Comparison of ENCODE assay signal across 15 cellular contexts in the genomic region with DNA sequence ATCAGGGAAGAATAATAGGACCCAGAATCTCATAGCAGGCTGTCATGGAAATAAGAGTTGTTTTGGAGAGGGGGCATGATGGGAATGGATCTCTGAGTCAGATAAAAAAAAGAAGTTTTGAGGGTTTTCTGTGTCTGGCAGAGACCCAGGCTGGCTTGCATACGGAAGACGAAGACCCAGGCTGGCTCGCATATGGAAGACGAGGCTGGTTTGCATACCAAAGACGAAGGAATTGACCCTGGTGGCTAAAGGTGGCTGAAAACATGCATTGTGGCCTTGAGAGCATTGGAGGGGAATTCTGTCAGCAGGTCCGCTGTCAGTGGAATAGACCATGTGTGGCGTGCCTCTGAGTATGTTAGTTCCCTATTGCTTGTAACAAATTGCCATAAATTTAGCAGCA.
DNase-seq lines count a peak whose midpoint lies in the region; ATAC-seq, FAIRE-seq and TF ChIP-seq lines count a peak whose summit lies in the region.
"Had no signal": no experiment of that assay in that cellular context is flagged by ENCODE, and none has a peak within 500 bp of the region (broad histone marks: within the 10 kb centered on the region; RNA-seq: fewer than 3 reads in every experiment).

No MANE protein-coding gene starts in this region.

- no peak overlapping the region for H3K9ac ChIP-seq in H1 (replicated peaks in 1 of 4; ENCODE audit: extremely low read depth in 1 of 4, low read depth in 3 of 4, low read length in 3 of 4)

- peak; percentile 94 for ATAC-seq in GM23338
- no peak for ATAC-seq in CD8-positive, alpha-beta T cell

- TF ChIP-seq POLR2A in H1 (IDR thresholded peaks at IDR 0.05; ENCODE audit: control extremely low read depth in 1 of 2, low read depth in 2 of 2, low read length in 2 of 2): no peak

- H3K9me3 Mint-ChIP-seq in GM23338: 0 out of 3 replicates have a peak, but pooled peaks cover 2% of the 10 kb centered on the region
- peaks cover 13% of the 10 kb centered on the region for H3K9me3 Mint-ChIP-seq in CD8-positive, alpha-beta T cell

- H3K4ac ChIP-seq in H1 (replicated peaks; ENCODE audit: insufficient read length, low read depth, low read length): no peak overlapping the region

- H3K56ac ChIP-seq in H1 (replicated peaks; ENCODE audit: insufficient read length, low read depth, low read length): no peak overlapping the region

- peaks cover 3% of the 10 kb centered on the region for H3K27me3 Mint-ChIP-seq in GM23338 (ENCODE audit: insufficient read depth, low read depth, poor library complexity)
- no peaks in the 10 kb centered on the region for H3K27me3 Mint-ChIP-seq in CD8-positive, alpha-beta T cell (ENCODE audit: low read depth)

- POLR2A ChIA-PET in H1 (lab: Charles Lee; ENCODE audit: partially characterized antibody): no interaction called here
- POLR2A ChIA-PET in CD8-positive, alpha-beta T cell (lab: Charles Lee): no interaction called here

- H2AK5ac ChIP-seq in H1 (ENCODE audit: low read depth, low read length): no peak overlapping the region

- 19% methylated on average over 7 of the region's 7 CpGs; no CpG with 5 or more reads in 1 of the 2 experiments for WGBS in H1 (ENCODE audit: extremely low coverage in 1 of 2, insufficient coverage in 1 of 2, insufficient read length in 1 of 2, insufficient replicate concordance in 2 of 2, low coverage in 1 of 2, low lambda C conversion rate in 2 of 2, missing lambda C conversion rate in 1 of 2), 2 experiments

- H2AFZ ChIP-seq in GM23338: no peak overlapping the region
- H2AFZ ChIP-seq in H1 (ENCODE audit: low read length): no peak overlapping the region

- H3K27ac Mint-ChIP-seq in GM23338: no peak overlapping the region
- H3K27ac Mint-ChIP-seq in CD8-positive, alpha-beta T cell: no peak overlapping the region

- no peaks in the 10 kb centered on the region for H3K9me3 ChIP-seq in H1 (ENCODE audit: insufficient read depth in 2 of 2, low read depth in 1 of 2, low read length in 1 of 2)
- no peaks in the 10 kb centered on the region for H3K9me3 ChIP-seq in CD8-positive, alpha-beta T cell (ENCODE audit: low read length)

- intact Hi-C loops in CD8-positive, alpha-beta T cell (cut with DNase I, micrococcal nuclease): no loop called here

- H2BK12ac ChIP-seq in H1 (ENCODE audit: low read depth, low read length): no peak overlapping the region

- no peak overlapping the region for H2BK120ac ChIP-seq in H1 (replicated peaks; ENCODE audit: low read depth, low read length)

- H3K18ac ChIP-seq in H1 (ENCODE audit: extremely low read depth, low read length): no peak overlapping the region

- CTCF ChIA-PET in H1 (lab: Charles Lee; ENCODE audit: partially characterized antibody): interaction anchor here (0.6 kb wide), 1 partner anchor 548 kb away, joined by 3 read pairs; no protein-coding TSS in a partner anchor
- CTCF ChIA-PET in CD8-positive, alpha-beta T cell (lab: Charles Lee): no interaction called here

- no peak for TF ChIP-seq RAD21 in H1 (IDR thresholded peaks at IDR 0.05 in 1 of 2, conservative IDR thresholded peaks at IDR 0.05 in 1 of 2; ENCODE audit: low read depth in 2 of 2, low read length in 2 of 2)

- H3K23me2 ChIP-seq in H1 (ENCODE audit: low read depth, low read length): no peaks in the 10 kb centered on the region

- H3K4me2 ChIP-seq in GM23338 (peak overlapping the region; percentile 46), H1 (ENCODE audit: insufficient read depth in 1 of 2, low read depth in 2 of 2, low read length in 2 of 2) (peak overlapping the region; percentile 27 to 39; a peak in 1 of 4 replicates)

- H3K4me3 Mint-ChIP-seq in GM23338: no peak overlapping the region
- no peak overlapping the region for H3K4me3 Mint-ChIP-seq in CD8-positive, alpha-beta T cell

- DNase-seq in GM23338 (ENCODE audit: low spot score) (peak; percentile 77), RPMI7951 (ENCODE audit: low read depth) (peak; percentile 31), H1 (ENCODE audit: low read depth in 1 of 2, low spot score in 2 of 2) (peak in 1 of 2 experiments; percentile 45), iPS-NIHi11 (ENCODE audit: low spot score) (peak; percentile 26), NCI-H446 treated with DMSO at 0.1 percent for 48 hours (lab: John Stamatoyannopoulos, UW) (no peak), amygdala (lab: John Stamatoyannopoulos, UW) (no peak), NCI-H748 (lab: John Stamatoyannopoulos, UW; ENCODE audit: unreplicated experiment) (no peak)
- no peak for DNase-seq in CD8-positive, alpha-beta T cell
- DNase-seq: C1 segment of cervical spinal cord, KBM-7, NCI-H1436 treated with DMSO at 0.1 percent for 48 hours, NCI-H2081, NCI-H510A treated with DMSO at 0.1 percent for 48 hours had no signal

- no peaks in the 10 kb centered on the region for H3K36me3 ChIP-seq in GM23338 (ENCODE audit: insufficient read depth)
- no peaks in the 10 kb centered on the region for H3K36me3 ChIP-seq in H1 (ENCODE audit: control insufficient read depth in 2 of 4, insufficient read depth in 4 of 4, low read length in 3 of 4)
- H3K36me3 ChIP-seq in CD8-positive, alpha-beta T cell (ENCODE audit: insufficient read depth, low read length): no peaks in the 10 kb centered on the region

- no peak for TF ChIP-seq EP300 in H1 (IDR thresholded peaks at IDR 0.05; ENCODE audit: borderline replicate concordance in 1 of 2, low read depth in 2 of 2, low read length in 2 of 2)

- H3K4me3 ChIP-seq in GM23338 (peak overlapping the region; percentile 25), H1 (ENCODE audit: extremely low read depth in 1 of 4, insufficient read depth in 2 of 4, low read depth in 3 of 4, low read length in 4 of 4) (no peak overlapping the region)
- no peak overlapping the region for H3K4me3 ChIP-seq in CD8-positive, alpha-beta T cell (ENCODE audit: low read depth, low read length)

- H3K27ac ChIP-seq in GM23338 (ENCODE audit: low read depth) (no peak overlapping the region), H1 (ENCODE audit: low read depth, low read length) (no peak overlapping the region)
- no peak overlapping the region for H3K27ac ChIP-seq in CD8-positive, alpha-beta T cell (ENCODE audit: low read depth, low read length)
- H3K27ac ChIP-seq: HL-60 had no signal

- no peak overlapping the region for H4K5ac ChIP-seq in H1 (ENCODE audit: insufficient read length, low read depth, low read length)

- FAIRE-seq in H1 (lab: Jason Lieb, UNC): peak; percentile 96
- FAIRE-seq: GM19239 had no signal

- H4K8ac ChIP-seq in H1 (ENCODE audit: extremely low read depth, insufficient read depth, low read length): no peak overlapping the region

- H3K4me1 ChIP-seq in GM23338 (ENCODE audit: insufficient read depth) (peaks cover 21% of the 10 kb centered on the region), H1 (replicated peaks in 1 of 4; ENCODE audit: control insufficient read depth in 3 of 4, insufficient read depth in 4 of 4, low read length in 3 of 4) (peaks cover 0 to 8% (median 5%) of the 10 kb centered on the region in 4 experiments; a peak in 3 of 7 replicates)
- H3K4me1 ChIP-seq in CD8-positive, alpha-beta T cell (ENCODE audit: insufficient read depth, low read length): no peaks in the 10 kb centered on the region

- H3K27me3 ChIP-seq in GM23338 (ENCODE audit: insufficient read depth) (no peaks in the 10 kb centered on the region), H1 (replicated peaks in 1 of 4; ENCODE audit: control insufficient read depth in 3 of 4, extremely low read depth in 1 of 4, insufficient read depth in 3 of 4, low read length in 3 of 4) (no peaks in the 10 kb centered on the region)
- H3K27me3 ChIP-seq in CD8-positive, alpha-beta T cell (ENCODE audit: insufficient read depth, low read length): no peaks in the 10 kb centered on the region

- H4K91ac ChIP-seq in H1 (replicated peaks; ENCODE audit: insufficient read length, low read length): no peak overlapping the region

- H3K14ac ChIP-seq in H1 (ENCODE audit: insufficient read length): no peak overlapping the region

- H3K23ac ChIP-seq in H1 (ENCODE audit: insufficient read length): no peak overlapping the region

- H3F3A ChIP-seq in GM23338 (replicated peaks; ENCODE audit: low read depth): no peaks in the 10 kb centered on the region

- H3K9me2 ChIP-seq in GM23338 (ENCODE audit: insufficient read depth): peaks cover 8% of the 10 kb centered on the region; the same call in 1 of the 2 replicates

- no peaks in the 10 kb centered on the region for H3K79me2 ChIP-seq in GM23338 (replicated peaks; ENCODE audit: insufficient read depth)
- no peaks in the 10 kb centered on the region for H3K79me2 ChIP-seq in H1 (ENCODE audit: control insufficient read depth in 1 of 2, insufficient read depth in 2 of 2, low read length in 2 of 2)

- H3K79me1 ChIP-seq in H1 (ENCODE audit: low read depth, low read length): no peaks in the 10 kb centered on the region

- no peak overlapping the region for H2BK5ac ChIP-seq in H1 (ENCODE audit: low read depth, low read length)

- H2BK15ac ChIP-seq in H1 (ENCODE audit: low read length): no peak overlapping the region

- peaks cover 25% of the 10 kb centered on the region for H3K4me1 Mint-ChIP-seq in GM23338
- no peaks in the 10 kb centered on the region for H3K4me1 Mint-ChIP-seq in CD8-positive, alpha-beta T cell (ENCODE audit: low read depth)

- H2BK20ac ChIP-seq in H1 (ENCODE audit: low read length): no peak overlapping the region

- no peaks in the 10 kb centered on the region for H3K36me3 Mint-ChIP-seq in GM23338 (ENCODE audit: low read depth)
- H3K36me3 Mint-ChIP-seq in CD8-positive, alpha-beta T cell: no peaks in the 10 kb centered on the region

- TF ChIP-seq CTCF in GM23338 (conservative IDR thresholded peaks at IDR 0.05; ENCODE audit: low read depth in 2 of 2): no peak
- TF ChIP-seq CTCF in H1 (IDR thresholded peaks at IDR 0.05; ENCODE audit: control extremely low read depth in 1 of 3, insufficient read depth in 1 of 3, low read depth in 1 of 3, low read length in 3 of 3): no peak
- no peak for TF ChIP-seq CTCF in CD8-positive, alpha-beta T cell (IDR thresholded peaks at IDR 0.05)

- H4K20me1 ChIP-seq in GM23338 (replicated peaks; ENCODE audit: insufficient read depth): no peaks in the 10 kb centered on the region
- H4K20me1 ChIP-seq in H1 (replicated peaks in 1 of 2; ENCODE audit: control insufficient read depth in 1 of 2, insufficient read depth in 2 of 2, low read length in 2 of 2): no peaks in the 10 kb centered on the region

TF ChIP-seq in GM23338, 12 proteins besides CTCF, POLR2A, EP300 and RAD21 (continues in another document):
- TF ChIP-seq CREB1 (CRISPR knock-in tag; IDR thresholded peaks at IDR 0.05; ENCODE audit: low read depth) (no peak), NANOG (IDR thresholded peaks at IDR 0.05; ENCODE audit: borderline replicate concordance) (no peak), STAT1 (IDR thresholded peaks at IDR 0.05; ENCODE audit: unreplicated experiment) (no peak)

TF ChIP-seq in H1, 55 proteins besides CTCF, POLR2A, EP300 and RAD21 (continues in another document):
- TF ChIP-seq E2F6 (IDR thresholded peaks at IDR 0.05): peak; percentile 52; the same call in 1 of the 2 replicates
- peak; percentile 41; the same call in 1 of the 2 replicates for TF ChIP-seq TEAD4 (IDR thresholded peaks at IDR 0.05; ENCODE audit: low read depth, low read length)

Comparison
In these comparisons a context has a peak if more than half of its experiments do, and no peak if none do; other contexts are left out.
1. DNase-seq: peak in GM23338 (single experiment), RPMI7951 (single experiment) and iPS-NIHi11 (single experiment); none in NCI-H446 treated with DMSO at 0.1 percent for 48 hours (single experiment), amygdala (0 of 56), NCI-H748 (single experiment) and CD8-positive, alpha-beta T cell (0 of 7).